In genomic region chr19:20124879-20125278, GRCh38 we compare ENCODE assay signal across 11 cellular contexts. TPM values are rescaled to one million over a fixed set of nuclear protein-coding genes. Genes with fewer than 3 reads are reported as not detected.
"Had no signal": no experiment of that assay in that cellular context is flagged by ENCODE, and none has a peak within 500 bp of the region (broad histone marks: within the 10 kb centered on the region; RNA-seq: fewer than 3 reads in every experiment).

No MANE protein-coding gene starts in this region.

- H3K4me3 Mint-ChIP-seq: GM23338, HFFc6 had no signal

- H3K27me3 Mint-ChIP-seq: IgD-negative memory B cell had no signal

- ATAC-seq: GM23338, HCT116, HepG2 had no signal

- H3K4me2 ChIP-seq: GM23338, KMS-11 had no signal

- H3K4me1 ChIP-seq: HAP-1 had no signal

- DNase-seq: H7, HFFc6, KBM-7 had no signal

- H3K36me3 ChIP-seq: HAP-1 had no signal

- H3K27ac Mint-ChIP-seq: GM23338, HFFc6, IgD-negative memory B cell had no signal

- H3K27ac ChIP-seq: HL-60, KMS-11 had no signal

- H3K9ac ChIP-seq: KMS-11 had no signal

- H3K4me1 Mint-ChIP-seq: GM23338, IgD-negative memory B cell had no signal

- H3K4me3 ChIP-seq: GM23338, HAP-1 had no signal

RNA-seq across cellular contexts. Expression of gene ZNF90, which starts 47.1 kb away (rescaled TPM):
- total RNA-seq: HT1080 had no signal
